In the genomic region with DNA sequence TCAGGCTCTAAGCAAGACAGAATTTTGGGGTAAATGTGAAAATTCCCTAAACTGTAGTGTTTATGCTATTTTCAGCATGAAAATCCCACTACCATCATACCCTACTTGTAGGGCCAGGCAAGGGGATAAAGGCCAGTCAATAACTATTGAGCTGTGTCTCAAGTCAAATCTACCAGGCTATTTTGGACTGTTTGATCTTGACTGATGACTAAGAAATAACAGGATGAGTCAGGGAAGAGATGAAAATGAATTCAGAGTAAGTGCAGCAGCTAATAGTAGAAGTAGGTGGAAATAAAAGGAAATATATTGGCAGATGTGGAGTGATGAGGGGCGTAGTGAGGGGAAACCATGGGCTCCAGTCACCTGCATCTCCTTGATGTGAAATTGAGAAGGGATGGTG, we compare ENCODE assay signal across 22 cellular contexts.
DNase-seq lines count a peak whose midpoint lies in the region; ATAC-seq, FAIRE-seq and TF ChIP-seq lines count a peak whose summit lies in the region.
"Had no signal": no experiment of that assay in that cellular context is flagged by ENCODE, and none has a peak within 500 bp of the region (broad histone marks: within the 10 kb centered on the region; RNA-seq: fewer than 3 reads in every experiment).

No MANE protein-coding gene starts in this region.

- no peak for TF ChIP-seq EP300 in SK-N-SH (IDR thresholded peaks at IDR 0.05; ENCODE audit: borderline replicate concordance in 1 of 2, low read depth in 1 of 2, low read length in 1 of 2)

- H3K4me3 ChIP-seq in SK-N-SH (ENCODE audit: low read depth in 2 of 2, low read length in 1 of 2), result no peak overlapping the region
- H3K4me3 ChIP-seq: body of pancreas, upper lobe of left lung had no signal

- no peaks in the 10 kb centered on the region for H4K20me1 ChIP-seq in SK-N-SH (ENCODE audit: insufficient read depth)

- no peaks in the 10 kb centered on the region; the same call in 1 of the 2 replicates for H3K79me2 ChIP-seq in SK-N-SH (ENCODE audit: insufficient read depth)

- H3K9me2 ChIP-seq in SK-N-SH, result no peaks in the 10 kb centered on the region

- peak; percentile 20 for DNase-seq in DMS53 (lab: John Stamatoyannopoulos, UW)
- DNase-seq in DMS53 treated with DMSO at 0.1 percent for 48 hours (lab: John Stamatoyannopoulos, UW; ENCODE audit: unreplicated experiment), result no peak
- no peak for DNase-seq in SK-N-SH
- peak; percentile 48 for DNase-seq in fibroblast of peridontal ligament (ENCODE audit: extremely low read depth)
- peak; percentile 44 for DNase-seq in urothelium cell line (ENCODE audit: low spot score)
- DNase-seq in NCI-H345 treated with DMSO at 0.1 percent for 48 hours (lab: John Stamatoyannopoulos, UW; ENCODE audit: unreplicated experiment), result no peak
- no peak for DNase-seq in activated naive CD4-positive, alpha-beta T cell treated with anti-CD3 and anti-CD28 coated beads, Interleukin-2, amount 10 ng/mL, durations not matched to agents 7 days and 5 days
- no peak for DNase-seq in activated naive CD8-positive, alpha-beta T cell treated with anti-CD3 and anti-CD28 coated beads, Interleukin-2, amount 50 U/mL, for 24 hours
- DNase-seq: activated CD4-positive, alpha-beta T cell treated with anti-CD3 and anti-CD28 coated beads for 4 hours; body of pancreas; C1 segment of cervical spinal cord; endodermal cell; NCI-H774; SHP77; T-cell; upper lobe of left lung had no signal

- no peaks in the 10 kb centered on the region for H3F3A ChIP-seq in SK-N-SH (replicated peaks; ENCODE audit: insufficient read depth)

- H2AFZ ChIP-seq in SK-N-SH (ENCODE audit: low read depth), result no peak overlapping the region

- no peak for TF ChIP-seq CTCF in SK-N-SH (IDR thresholded peaks at IDR 0.05)

- no peaks in the 10 kb centered on the region for H3K36me3 Mint-ChIP-seq in activated naive CD4-positive, alpha-beta T cell treated with anti-CD3 and anti-CD28 coated beads, Interleukin-2, amount 10 ng/mL, durations not matched to agents 7 days and 5 days
- no peaks in the 10 kb centered on the region for H3K36me3 Mint-ChIP-seq in activated naive CD8-positive, alpha-beta T cell treated with anti-CD3 and anti-CD28 coated beads, Interleukin-2, amount 50 U/mL, for 24 hours (ENCODE audit: low read depth)
- H3K36me3 Mint-ChIP-seq: activated naive CD8-positive, alpha-beta T cell; IgD-negative memory B cell; T-cell had no signal

- H3K4me1 ChIP-seq in SK-N-SH (ENCODE audit: control insufficient read depth in 1 of 2, insufficient read depth in 2 of 2, low read depth in 1 of 2, low read length in 1 of 2), result peaks cover 0 to 2% of the 10 kb centered on the region in 2 experiments; a peak in 2 of 4 replicates
- H3K4me1 ChIP-seq: upper lobe of left lung had no signal

- no peaks in the 10 kb centered on the region for H3K9me3 ChIP-seq in SK-N-SH
- H3K9me3 ChIP-seq: body of pancreas, neutrophil, upper lobe of left lung had no signal

- POLR2A ChIA-PET in SK-N-SH (lab: Yijun Ruan, JAX), result no interaction called here

- no peak overlapping the region for H3K27ac Mint-ChIP-seq in activated naive CD4-positive, alpha-beta T cell treated with anti-CD3 and anti-CD28 coated beads, Interleukin-2, amount 10 ng/mL, durations not matched to agents 7 days and 5 days
- no peak overlapping the region for H3K27ac Mint-ChIP-seq in activated naive CD8-positive, alpha-beta T cell treated with anti-CD3 and anti-CD28 coated beads, Interleukin-2, amount 50 U/mL, for 24 hours
- H3K27ac Mint-ChIP-seq: activated naive CD8-positive, alpha-beta T cell; activated T-helper 1 cell treated with anti-CD3 and anti-CD28 coated beads, Interleukin-12 subunit alpha, Interleukin-12 subunit beta, Interleukin-2, Interleukin-4 antibody, amounts not matched to agents 30 ng/mL and 10 ng/mL and 1 ng/mL, durations not matched to agents 14 hours and 24 hours and 36 hours; endodermal cell; IgD-negative memory B cell; T-cell had no signal

- no peak for FAIRE-seq in urothelium cell line (lab: Jason Lieb, UNC)
- FAIRE-seq: colon had no signal

- H3K4me2 ChIP-seq in SK-N-SH, result no peak overlapping the region

- H3K9me3 Mint-ChIP-seq in activated naive CD4-positive, alpha-beta T cell treated with anti-CD3 and anti-CD28 coated beads, Interleukin-2, amount 10 ng/mL, durations not matched to agents 7 days and 5 days, result no peaks in the 10 kb centered on the region
- no peaks in the 10 kb centered on the region for H3K9me3 Mint-ChIP-seq in activated naive CD8-positive, alpha-beta T cell treated with anti-CD3 and anti-CD28 coated beads, Interleukin-2, amount 50 U/mL, for 24 hours
- H3K9me3 Mint-ChIP-seq: activated T-helper 1 cell treated with anti-CD3 and anti-CD28 coated beads, Interleukin-12 subunit alpha, Interleukin-12 subunit beta, Interleukin-2, Interleukin-4 antibody, amounts not matched to agents 30 ng/mL and 10 ng/mL and 1 ng/mL, durations not matched to agents 14 hours and 24 hours and 36 hours; endodermal cell; T-cell had no signal

- H3K27me3 ChIP-seq in SK-N-SH (ENCODE audit: insufficient read depth), result no peaks in the 10 kb centered on the region
- H3K27me3 ChIP-seq: body of pancreas, neutrophil, upper lobe of left lung had no signal

- CTCF ChIA-PET in SK-N-SH (lab: Yijun Ruan, JAX), result interaction anchor here (0.7 to 0.8 kb wide), 2 partner anchors 268 to 672 kb away, joined by 3 read pairs; no protein-coding TSS in a partner anchor
- CTCF ChIA-PET in activated naive CD4-positive, alpha-beta T cell treated with anti-CD3 and anti-CD28 coated beads, Interleukin-2, amount 10 ng/mL, durations not matched to agents 7 days and 5 days (lab: Charles Lee), result interaction anchor here (0.7 kb wide), 1 partner anchor 242 kb away, joined by 3 read pairs; no protein-coding TSS in a partner anchor

- TF ChIP-seq RAD21 in SK-N-SH (IDR thresholded peaks at IDR 0.05; ENCODE audit: low read length), result no peak

- H3K9ac ChIP-seq in SK-N-SH, result no peak overlapping the region

- no peak overlapping the region for H3K4me3 Mint-ChIP-seq in activated naive CD4-positive, alpha-beta T cell treated with anti-CD3 and anti-CD28 coated beads, Interleukin-2, amount 10 ng/mL, durations not matched to agents 7 days and 5 days
- no peak overlapping the region for H3K4me3 Mint-ChIP-seq in activated naive CD8-positive, alpha-beta T cell treated with anti-CD3 and anti-CD28 coated beads, Interleukin-2, amount 50 U/mL, for 24 hours
- H3K4me3 Mint-ChIP-seq: activated naive CD8-positive, alpha-beta T cell; activated T-helper 1 cell treated with anti-CD3 and anti-CD28 coated beads, Interleukin-12 subunit alpha, Interleukin-12 subunit beta, Interleukin-2, Interleukin-4 antibody, amounts not matched to agents 30 ng/mL and 10 ng/mL and 1 ng/mL, durations not matched to agents 14 hours and 24 hours and 36 hours; endodermal cell; IgD-negative memory B cell; T-cell had no signal

- 50% methylated on average over 1 of the region's 1 CpG for WGBS in SK-N-SH (ENCODE audit: low lambda C conversion rate)

- no peaks in the 10 kb centered on the region for H3K36me3 ChIP-seq in SK-N-SH (replicated peaks in 1 of 2; ENCODE audit: control insufficient read depth in 1 of 2, insufficient read depth in 2 of 2, low read length in 1 of 2)
- H3K36me3 ChIP-seq: neutrophil, upper lobe of left lung had no signal

- H3K27me3 Mint-ChIP-seq in activated naive CD4-positive, alpha-beta T cell treated with anti-CD3 and anti-CD28 coated beads, Interleukin-2, amount 10 ng/mL, durations not matched to agents 7 days and 5 days, result no peaks in the 10 kb centered on the region
- H3K27me3 Mint-ChIP-seq in activated naive CD8-positive, alpha-beta T cell treated with anti-CD3 and anti-CD28 coated beads, Interleukin-2, amount 50 U/mL, for 24 hours, result peaks cover 3% of the 10 kb centered on the region
- H3K27me3 Mint-ChIP-seq: IgD-negative memory B cell had no signal

- no peaks in the 10 kb centered on the region for H3K4me1 Mint-ChIP-seq in activated naive CD4-positive, alpha-beta T cell treated with anti-CD3 and anti-CD28 coated beads, Interleukin-2, amount 10 ng/mL, durations not matched to agents 7 days and 5 days
- H3K4me1 Mint-ChIP-seq in activated naive CD8-positive, alpha-beta T cell treated with anti-CD3 and anti-CD28 coated beads, Interleukin-2, amount 50 U/mL, for 24 hours, result no peaks in the 10 kb centered on the region
- H3K4me1 Mint-ChIP-seq: IgD-negative memory B cell, T-cell had no signal

- ATAC-seq in activated naive CD8-positive, alpha-beta T cell treated with anti-CD3 and anti-CD28 coated beads, Interleukin-2, amount 50 U/mL, for 24 hours, result no peak
- ATAC-seq: body of pancreas, T-cell had no signal

- H3K27ac ChIP-seq in SK-N-SH (ENCODE audit: low read depth in 2 of 2, low read length in 1 of 2), result no peak overlapping the region
- H3K27ac ChIP-seq: 22Rv1, body of pancreas, neutrophil, upper lobe of left lung had no signal

TF ChIP-seq in SK-N-SH, 30 proteins besides CTCF, POLR2A, EP300 and RAD21 (continues in another document):
- TF ChIP-seq RFX5 (IDR thresholded peaks at IDR 0.05; ENCODE audit: low read length) (no peak), EZH2phosphoT487 (IDR thresholded peaks at IDR 0.05; ENCODE audit: borderline replicate concordance, low read depth) (no peak), RCOR1 (IDR thresholded peaks at IDR 0.05; ENCODE audit: low read length) (no peak), SMC3 (IDR thresholded peaks at IDR 0.05; ENCODE audit: low read depth, low read length) (no peak), NRF1 (IDR thresholded peaks at IDR 0.05; ENCODE audit: low read depth, low read length) (no peak), JUND (IDR thresholded peaks at IDR 0.05) (peak; percentile 63), TCF12 (IDR thresholded peaks at IDR 0.05) (peak; percentile 21; the same call in 1 of the 2 replicates), ELF1 (IDR thresholded peaks at IDR 0.05) (no peak)
- TF ChIP-seq, protein P1, sequence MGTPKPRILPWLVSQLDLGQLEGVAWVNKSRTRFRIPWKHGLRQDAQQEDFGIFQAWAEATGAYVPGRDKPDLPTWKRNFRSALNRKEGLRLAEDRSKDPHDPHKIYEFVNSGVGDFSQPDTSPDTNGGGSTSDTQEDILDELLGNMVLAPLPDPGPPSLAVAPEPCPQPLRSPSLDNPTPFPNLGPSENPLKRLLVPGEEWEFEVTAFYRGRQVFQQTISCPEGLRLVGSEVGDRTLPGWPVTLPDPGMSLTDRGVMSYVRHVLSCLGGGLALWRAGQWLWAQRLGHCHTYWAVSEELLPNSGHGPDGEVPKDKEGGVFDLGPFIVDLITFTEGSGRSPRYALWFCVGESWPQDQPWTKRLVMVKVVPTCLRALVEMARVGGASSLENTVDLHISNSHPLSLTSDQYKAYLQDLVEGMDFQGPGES (IDR thresholded peaks at IDR 0.05; ENCODE audit: low read depth, low read length), result no peak
- TF ChIP-seq, protein P2, sequence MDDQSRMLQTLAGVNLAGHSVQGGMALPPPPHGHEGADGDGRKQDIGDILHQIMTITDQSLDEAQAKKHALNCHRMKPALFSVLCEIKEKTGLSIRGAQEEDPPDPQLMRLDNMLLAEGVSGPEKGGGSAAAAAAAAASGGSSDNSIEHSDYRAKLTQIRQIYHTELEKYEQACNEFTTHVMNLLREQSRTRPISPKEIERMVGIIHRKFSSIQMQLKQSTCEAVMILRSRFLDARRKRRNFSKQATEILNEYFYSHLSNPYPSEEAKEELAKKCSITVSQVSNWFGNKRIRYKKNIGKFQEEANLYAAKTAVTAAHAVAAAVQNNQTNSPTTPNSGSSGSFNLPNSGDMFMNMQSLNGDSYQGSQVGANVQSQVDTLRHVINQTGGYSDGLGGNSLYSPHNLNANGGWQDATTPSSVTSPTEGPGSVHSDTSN (IDR thresholded peaks at IDR 0.05), result peak; percentile 51; the same call in 1 of the 2 replicates

Comparison
In these comparisons a context has a peak if more than half of its experiments do, and no peak if none do; other contexts are left out.
1. DNase-seq: peak in DMS53 (single experiment), fibroblast of peridontal ligament (single experiment) and urothelium cell line (single experiment); none in DMS53 treated with DMSO at 0.1 percent for 48 hours (single experiment), SK-N-SH (single experiment), NCI-H345 treated with DMSO at 0.1 percent for 48 hours (single experiment), activated naive CD4-positive, alpha-beta T cell treated with anti-CD3 and anti-CD28 coated beads, Interleukin-2, amount 10 ng/mL, durations not matched to agents 7 days and 5 days (single experiment) and activated naive CD8-positive, alpha-beta T cell treated with anti-CD3 and anti-CD28 coated beads, Interleukin-2, amount 50 U/mL, for 24 hours (single experiment).